8 cellular contexts compared by ENCODE assay signal in the genomic region with DNA sequence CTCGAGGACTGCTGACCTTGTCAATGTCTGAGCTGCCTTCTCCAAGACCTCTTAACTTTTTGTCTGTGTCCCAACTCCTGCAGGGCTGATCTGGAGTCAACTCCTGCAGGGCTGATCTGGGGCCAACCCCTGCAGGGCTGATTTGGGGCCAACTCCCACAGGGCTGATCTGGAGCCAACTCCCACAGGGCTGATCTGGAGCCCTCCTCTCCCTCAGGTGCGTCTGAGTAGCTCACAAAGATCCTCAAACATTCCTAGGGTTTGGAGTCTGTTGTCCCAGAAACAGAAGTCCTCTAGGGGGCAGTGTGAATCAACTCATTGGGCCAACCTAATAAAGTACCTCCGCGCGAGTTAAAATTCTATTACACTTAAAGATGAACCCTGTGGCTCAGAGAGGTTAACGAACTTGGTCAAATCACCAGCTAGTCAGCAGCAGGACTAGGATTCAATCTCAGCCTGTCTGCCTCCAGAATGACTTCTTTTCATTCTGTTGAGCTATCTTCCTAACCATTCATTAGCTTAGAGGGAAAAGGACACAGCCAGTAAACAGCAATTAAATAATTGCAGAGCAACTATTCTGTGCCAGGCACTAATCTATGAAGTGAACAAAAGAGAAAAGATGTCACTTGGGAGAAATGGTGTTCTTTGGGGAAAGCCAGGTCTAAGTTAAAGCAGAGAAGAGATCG. TPM values are rescaled to one million over a fixed set of nuclear protein-coding genes. Genes with fewer than 3 reads are reported as not detected.
DNase-seq lines count a peak whose midpoint lies in the region; ATAC-seq, FAIRE-seq and TF ChIP-seq lines count a peak whose summit lies in the region.

No MANE protein-coding gene starts in this region.

- peaks cover 0 to 62% (median 38%) of the 10 kb centered on the region in 7 donors for H3K27me3 ChIP-seq in heart right ventricle

- no peaks in the 10 kb centered on the region for H3K9me3 ChIP-seq in SK-N-MC (ENCODE audit: low read depth, low read length)
- H3K9me3 ChIP-seq in heart right ventricle = no peaks in the 10 kb centered on the region

- H3K27ac Mint-ChIP-seq in activated naive CD4-positive, alpha-beta T cell treated with anti-CD3 and anti-CD28 coated beads, Interleukin-2, amount 10 ng/mL, durations not matched to agents 7 days and 5 days = no peak overlapping the region

- DNase-seq in NCI-H1092 treated with DMSO at 0.1 percent for 48 hours (lab: John Stamatoyannopoulos, UW) = peak; percentile 100
- DNase-seq in SK-N-MC (ENCODE audit: low read depth, low spot score) = peak; percentile 47
- peak; percentile 64 for DNase-seq in activated naive CD4-positive, alpha-beta T cell treated with anti-CD3 and anti-CD28 coated beads, Interleukin-2, amount 10 ng/mL, durations not matched to agents 7 days and 5 days
- peak in 1 of 2 donors; percentile 57 for DNase-seq in heart right ventricle
- DNase-seq in renal cortical epithelial cell (ENCODE audit: low read depth) = peak; percentile 68

- H3K4me1 ChIP-seq in heart right ventricle = peaks cover 0 to 8% (median 0%) of the 10 kb centered on the region in 9 donors

- H3K36me3 ChIP-seq in SK-N-MC (ENCODE audit: insufficient read depth, low read length) = no peaks in the 10 kb centered on the region
- no peaks in the 10 kb centered on the region for H3K36me3 ChIP-seq in heart right ventricle

- no peak overlapping the region for H3K4me3 ChIP-seq in SK-N-MC
- H3K4me3 ChIP-seq in heart right ventricle = no peak overlapping the region

- peaks cover 34% of the 10 kb centered on the region for H3K27me3 Mint-ChIP-seq in activated naive CD4-positive, alpha-beta T cell treated with anti-CD3 and anti-CD28 coated beads, Interleukin-2, amount 10 ng/mL, durations not matched to agents 7 days and 5 days

- no peak overlapping the region for H3K9ac ChIP-seq in SK-N-MC (ENCODE audit: insufficient read length)

- TF ChIP-seq CTCF in heart right ventricle (IDR thresholded peaks at IDR 0.05) = peak; percentile 59 to 85 (median 82)

- ATAC-seq in heart right ventricle (peak in 7 of 8 donors; percentile 58 to 81 (median 75)), HG03439 (IDR thresholded peaks at IDR 0.05; ENCODE audit: unreplicated experiment) (no peak), GM19395 (IDR thresholded peaks at IDR 0.05; ENCODE audit: unreplicated experiment) (no peak)

- H3K27ac ChIP-seq in SK-N-MC = no peak overlapping the region
- H3K27ac ChIP-seq in heart right ventricle = no peak overlapping the region

- intact Hi-C loops in heart right ventricle (cut with DNase I) = loop anchor here in 8 of 10 donors (2.0 to 5.0 kb wide), 5 partner anchors 193 to 263 kb away; no protein-coding TSS in a partner anchor

- CTCF ChIA-PET in activated naive CD4-positive, alpha-beta T cell treated with anti-CD3 and anti-CD28 coated beads, Interleukin-2, amount 10 ng/mL, durations not matched to agents 7 days and 5 days (lab: Charles Lee) = interaction anchor here (0.7 to 7.0 kb wide), 33 partner anchors 9 to 629 kb away, joined by 3 to 134 read pairs (median 4); partner anchors contain the start of genes ZFP69B and ZNF684

- no peaks in the 10 kb centered on the region for H3K9me3 Mint-ChIP-seq in activated naive CD4-positive, alpha-beta T cell treated with anti-CD3 and anti-CD28 coated beads, Interleukin-2, amount 10 ng/mL, durations not matched to agents 7 days and 5 days

- 15 to 16% methylated on average over 7 of the region's 7 CpGs for WGBS in heart right ventricle, 2 donors

- H3K36me3 Mint-ChIP-seq in activated naive CD4-positive, alpha-beta T cell treated with anti-CD3 and anti-CD28 coated beads, Interleukin-2, amount 10 ng/mL, durations not matched to agents 7 days and 5 days = no peaks in the 10 kb centered on the region

- peak; percentile 90 for FAIRE-seq in G401.6 (lab: Jason Lieb, UNC)

- H3K4me1 Mint-ChIP-seq in activated naive CD4-positive, alpha-beta T cell treated with anti-CD3 and anti-CD28 coated beads, Interleukin-2, amount 10 ng/mL, durations not matched to agents 7 days and 5 days = peaks cover 12% of the 10 kb centered on the region

- H3K4me3 Mint-ChIP-seq in activated naive CD4-positive, alpha-beta T cell treated with anti-CD3 and anti-CD28 coated beads, Interleukin-2, amount 10 ng/mL, durations not matched to agents 7 days and 5 days = no peak overlapping the region

RNA-seq across cellular contexts. Expression of gene RLF, which starts 17.2 kb away (rescaled TPM):
- total RNA-seq in heart right ventricle (10 to 100 TPM; 10.2 to 17.3 (median 12.6) TPM), renal cortical epithelial cell (25.4 and 40.9 TPM in 2 replicates)
- 1 to 10 TPM; 3.8 to 4.0 TPM for polyA plus RNA-seq in heart right ventricle

RNA-seq across cellular contexts. Expression of gene PPT1, which starts 47.0 kb away (rescaled TPM):
- total RNA-seq in heart right ventricle (10 to 100 TPM; 32.9 to 71.3 (median 38.5) TPM), renal cortical epithelial cell (29.0 and 51.4 TPM in 2 replicates)
- 10 to 100 TPM; 31.5 to 33.1 TPM for polyA plus RNA-seq in heart right ventricle

Comparison
In these comparisons a context has a peak if more than half of its experiments do, and no peak if none do; other contexts are left out.
1. ATAC-seq: peak in heart right ventricle (7 of 8); none in HG03439 (single experiment) and GM19395 (single experiment).